ENCODE assay signal across 1 cellular context in the genomic region with DNA sequence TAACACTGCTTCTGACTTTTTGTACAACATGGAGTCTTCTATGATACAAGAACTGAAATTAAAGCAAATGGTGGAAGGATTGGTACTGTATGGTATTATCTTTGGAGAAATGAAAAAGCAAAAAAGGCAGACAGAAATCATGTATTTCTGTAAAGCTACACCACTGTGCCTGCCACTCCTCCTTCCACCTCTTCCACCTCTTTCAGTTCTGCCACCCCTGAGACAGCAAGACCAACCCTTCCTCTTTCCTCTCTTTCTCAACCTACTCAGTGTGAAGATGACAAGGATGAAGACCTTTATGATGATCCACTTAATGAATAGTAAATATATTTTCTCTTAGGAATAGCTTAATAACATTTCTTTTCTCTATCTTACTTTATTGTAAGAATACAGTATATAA.
TF ChIP-seq lines count a peak whose summit lies in the region.

No MANE protein-coding gene starts in this region.

TF ChIP-seq in WTC11, 78 proteins besides CTCF, POLR2A, EP300 and RAD21 (continued from another document):
- TF ChIP-seq, protein P1, sequence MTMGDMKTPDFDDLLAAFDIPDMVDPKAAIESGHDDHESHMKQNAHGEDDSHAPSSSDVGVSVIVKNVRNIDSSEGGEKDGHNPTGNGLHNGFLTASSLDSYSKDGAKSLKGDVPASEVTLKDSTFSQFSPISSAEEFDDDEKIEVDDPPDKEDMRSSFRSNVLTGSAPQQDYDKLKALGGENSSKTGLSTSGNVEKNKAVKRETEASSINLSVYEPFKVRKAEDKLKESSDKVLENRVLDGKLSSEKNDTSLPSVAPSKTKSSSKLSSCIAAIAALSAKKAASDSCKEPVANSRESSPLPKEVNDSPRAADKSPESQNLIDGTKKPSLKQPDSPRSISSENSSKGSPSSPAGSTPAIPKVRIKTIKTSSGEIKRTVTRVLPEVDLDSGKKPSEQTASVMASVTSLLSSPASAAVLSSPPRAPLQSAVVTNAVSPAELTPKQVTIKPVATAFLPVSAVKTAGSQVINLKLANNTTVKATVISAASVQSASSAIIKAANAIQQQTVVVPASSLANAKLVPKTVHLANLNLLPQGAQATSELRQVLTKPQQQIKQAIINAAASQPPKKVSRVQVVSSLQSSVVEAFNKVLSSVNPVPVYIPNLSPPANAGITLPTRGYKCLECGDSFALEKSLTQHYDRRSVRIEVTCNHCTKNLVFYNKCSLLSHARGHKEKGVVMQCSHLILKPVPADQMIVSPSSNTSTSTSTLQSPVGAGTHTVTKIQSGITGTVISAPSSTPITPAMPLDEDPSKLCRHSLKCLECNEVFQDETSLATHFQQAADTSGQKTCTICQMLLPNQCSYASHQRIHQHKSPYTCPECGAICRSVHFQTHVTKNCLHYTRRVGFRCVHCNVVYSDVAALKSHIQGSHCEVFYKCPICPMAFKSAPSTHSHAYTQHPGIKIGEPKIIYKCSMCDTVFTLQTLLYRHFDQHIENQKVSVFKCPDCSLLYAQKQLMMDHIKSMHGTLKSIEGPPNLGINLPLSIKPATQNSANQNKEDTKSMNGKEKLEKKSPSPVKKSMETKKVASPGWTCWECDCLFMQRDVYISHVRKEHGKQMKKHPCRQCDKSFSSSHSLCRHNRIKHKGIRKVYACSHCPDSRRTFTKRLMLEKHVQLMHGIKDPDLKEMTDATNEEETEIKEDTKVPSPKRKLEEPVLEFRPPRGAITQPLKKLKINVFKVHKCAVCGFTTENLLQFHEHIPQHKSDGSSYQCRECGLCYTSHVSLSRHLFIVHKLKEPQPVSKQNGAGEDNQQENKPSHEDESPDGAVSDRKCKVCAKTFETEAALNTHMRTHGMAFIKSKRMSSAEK (CRISPR knock-in tag; IDR thresholded peaks at IDR 0.05; ENCODE audit: borderline replicate concordance): no peak
- TF ChIP-seq GTF2I (CRISPR knock-in tag; conservative IDR thresholded peaks at IDR 0.05) (no peak), CREB1 (CRISPR knock-in tag; IDR thresholded peaks at IDR 0.05) (no peak), OVOL2 (CRISPR knock-in tag; IDR thresholded peaks at IDR 0.05; ENCODE audit: borderline replicate concordance) (no peak), E2F4 (CRISPR knock-in tag; IDR thresholded peaks at IDR 0.05; ENCODE audit: borderline replicate concordance, low read depth) (no peak), USF2 (CRISPR knock-in tag; IDR thresholded peaks at IDR 0.05) (no peak), MXD4 (CRISPR knock-in tag; IDR thresholded peaks at IDR 0.05; ENCODE audit: borderline replicate concordance) (no peak), MAX (CRISPR knock-in tag; IDR thresholded peaks at IDR 0.05) (no peak), ZNF317 (CRISPR knock-in tag; IDR thresholded peaks at IDR 0.05; ENCODE audit: borderline replicate concordance, low read depth) (no peak), NR2C2 (CRISPR knock-in tag; IDR thresholded peaks at IDR 0.05) (no peak), E2F1 (CRISPR knock-in tag; IDR thresholded peaks at IDR 0.05) (no peak)
- TF ChIP-seq, protein P2, sequence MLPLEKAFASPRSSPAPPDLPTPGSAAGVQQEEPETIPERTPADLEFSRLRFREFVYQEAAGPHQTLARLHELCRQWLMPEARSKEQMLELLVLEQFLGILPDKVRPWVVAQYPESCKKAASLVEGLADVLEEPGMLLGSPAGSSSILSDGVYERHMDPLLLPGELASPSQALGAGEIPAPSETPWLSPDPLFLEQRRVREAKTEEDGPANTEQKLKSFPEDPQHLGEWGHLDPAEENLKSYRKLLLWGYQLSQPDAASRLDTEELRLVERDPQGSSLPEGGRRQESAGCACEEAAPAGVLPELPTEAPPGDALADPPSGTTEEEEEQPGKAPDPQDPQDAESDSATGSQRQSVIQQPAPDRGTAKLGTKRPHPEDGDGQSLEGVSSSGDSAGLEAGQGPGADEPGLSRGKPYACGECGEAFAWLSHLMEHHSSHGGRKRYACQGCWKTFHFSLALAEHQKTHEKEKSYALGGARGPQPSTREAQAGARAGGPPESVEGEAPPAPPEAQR (CRISPR knock-in tag; IDR thresholded peaks at IDR 0.05): no peak
- TF ChIP-seq, protein P3, sequence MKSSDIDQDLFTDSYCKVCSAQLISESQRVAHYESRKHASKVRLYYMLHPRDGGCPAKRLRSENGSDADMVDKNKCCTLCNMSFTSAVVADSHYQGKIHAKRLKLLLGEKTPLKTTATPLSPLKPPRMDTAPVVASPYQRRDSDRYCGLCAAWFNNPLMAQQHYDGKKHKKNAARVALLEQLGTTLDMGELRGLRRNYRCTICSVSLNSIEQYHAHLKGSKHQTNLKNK (CRISPR knock-in tag; IDR thresholded peaks at IDR 0.05): no peak
